2 cellular contexts compared by ENCODE assay signal in genomic region chr9:100472268-100472667, GRCh38.
TF ChIP-seq lines count a peak whose summit lies in the region.

No MANE protein-coding gene starts in this region.

TF ChIP-seq in A549, 52 proteins besides CTCF, POLR2A, EP300 and RAD21:
- TF ChIP-seq HES2 (IDR thresholded peaks at IDR 0.05) (no peak), TP53 (CRISPR knock-in tag; IDR thresholded peaks at IDR 0.05) (no peak), RARB (CRISPR knock-in tag; IDR thresholded peaks at IDR 0.05) (no peak), EHF (CRISPR knock-in tag; IDR thresholded peaks at IDR 0.05) (no peak), PBX3 (IDR thresholded peaks at IDR 0.05) (no peak)

TF ChIP-seq in GM23338, 12 proteins besides CTCF, POLR2A, EP300 and RAD21:
- TF ChIP-seq ZNF331 (CRISPR knock-in tag; IDR thresholded peaks at IDR 0.05; ENCODE audit: low read depth) (no peak), ZNF114 (CRISPR knock-in tag; IDR thresholded peaks at IDR 0.05) (no peak), EZH2 (IDR thresholded peaks at IDR 0.05; ENCODE audit: low read depth, unreplicated experiment) (no peak), POLR2AphosphoS5 (IDR thresholded peaks at IDR 0.05; ENCODE audit: low read depth) (no peak), STAT1 (IDR thresholded peaks at IDR 0.05; ENCODE audit: unreplicated experiment) (no peak), ZNF462 (CRISPR knock-in tag; IDR thresholded peaks at IDR 0.05) (no peak), ETS1 (IDR thresholded peaks at IDR 0.05) (no peak), NANOG (IDR thresholded peaks at IDR 0.05; ENCODE audit: borderline replicate concordance) (no peak), EZH2phosphoT487 (IDR thresholded peaks at IDR 0.05; ENCODE audit: unreplicated experiment) (no peak), JUNB (IDR thresholded peaks at IDR 0.05; ENCODE audit: unreplicated experiment) (no peak), CREB1 (CRISPR knock-in tag; IDR thresholded peaks at IDR 0.05; ENCODE audit: low read depth) (no peak), REST (IDR thresholded peaks at IDR 0.05; ENCODE audit: unreplicated experiment) (no peak)
